ENCODE assay signal across 15 cellular contexts in genomic region chr6:148328876-148329567, GRCh38. TPM values are rescaled to one million over a fixed set of nuclear protein-coding genes. Genes with fewer than 3 reads are reported as not detected.
DNase-seq lines count a peak whose midpoint lies in the region; ATAC-seq and TF ChIP-seq lines count a peak whose summit lies in the region.
"Had no signal": no experiment of that assay in that cellular context is flagged by ENCODE, and none has a peak within 500 bp of the region (broad histone marks: within the 10 kb centered on the region; RNA-seq: fewer than 3 reads in every experiment).

No MANE protein-coding gene starts in this region.

- no peaks in the 10 kb centered on the region for H3K9me2 ChIP-seq in OCI-LY7 (ENCODE audit: insufficient read depth, low read length)

- H3K4me2 ChIP-seq in osteoblast (ENCODE audit: insufficient read depth, low read length) (no peak overlapping the region), OCI-LY7 (ENCODE audit: low read length) (no peak overlapping the region)
- H3K4me2 ChIP-seq: A549 had no signal

- TF ChIP-seq CTCF in gastroesophageal sphincter (IDR thresholded peaks at IDR 0.05): no peak
- no peak for TF ChIP-seq CTCF in osteoblast (IDR thresholded peaks at IDR 0.05; ENCODE audit: extremely low read depth, low read depth, low read length)
- TF ChIP-seq CTCF in OCI-LY7 (conservative IDR thresholded peaks at IDR 0.05; ENCODE audit: low read length): no peak

- peaks cover 28% of the 10 kb centered on the region for H3K4me1 ChIP-seq in ACC112 (ENCODE audit: control insufficient read depth, insufficient read depth, low read length, unreplicated experiment)
- H3K4me1 ChIP-seq in adipocyte (ENCODE audit: control insufficient read depth, insufficient read depth, low read length): peaks cover 52% of the 10 kb centered on the region
- peaks cover 0 to 21% (median 19%) of the 10 kb centered on the region in 3 donors for H3K4me1 ChIP-seq in gastroesophageal sphincter
- peaks cover 29% of the 10 kb centered on the region for H3K4me1 ChIP-seq in osteoblast (ENCODE audit: insufficient read depth, low read length)
- no peaks in the 10 kb centered on the region for H3K4me1 ChIP-seq in OCI-LY7 (ENCODE audit: insufficient read depth, low read length, poor library complexity, severe bottlenecking)
- H3K4me1 ChIP-seq: A549 had no signal

- no peak for TF ChIP-seq POLR2A in gastroesophageal sphincter (IDR thresholded peaks at IDR 0.05)

- H3K9me3 ChIP-seq in adipocyte (ENCODE audit: control insufficient read depth, low read length): no peaks in the 10 kb centered on the region
- H3K9me3 ChIP-seq in gastroesophageal sphincter: no peaks in the 10 kb centered on the region
- no peaks in the 10 kb centered on the region for H3K9me3 ChIP-seq in osteoblast (ENCODE audit: low read depth, low read length)
- H3K9me3 ChIP-seq in OCI-LY7 (ENCODE audit: low read length): no peaks in the 10 kb centered on the region
- H3K9me3 ChIP-seq: A549, MG63 had no signal

- ATAC-seq in gastroesophageal sphincter: no peak
- ATAC-seq: A549; naive thymus-derived CD8-positive, alpha-beta T cell; stimulated activated effector memory CD8-positive, alpha-beta T cell treated with anti-CD3 and anti-CD28 coated beads, Interleukin-12 subunit alpha, Interleukin-12 subunit beta, amount 100 ng/mL, for 72 hours had no signal

- intact Hi-C loops in OCI-LY7 (cut with micrococcal nuclease; ENCODE audit: unreplicated experiment): no loop called here

- DNase-seq in adipocyte (ENCODE audit: low read depth) (no peak), osteoblast (ENCODE audit: insufficient read length, low spot score, missing footprints) (no peak), NCI-H1436 (lab: John Stamatoyannopoulos, UW) (no peak), NCI-H1436 treated with DMSO at 0.1 percent for 48 hours (lab: John Stamatoyannopoulos, UW) (no peak), OCI-LY7 (ENCODE audit: low spot score) (no peak)
- no peak for DNase-seq in activated naive CD4-positive, alpha-beta T cell (lab: John Stamatoyannopoulos, UW)
- DNase-seq: activated CD4-positive, alpha-beta T cell treated with anti-CD3 and anti-CD28 coated beads, Interleukin-2, amount 50 U/mL, for 4 hours; aorta; naive thymus-derived CD8-positive, alpha-beta T cell; SHP77 had no signal

- no TSS peak for BruUV-seq in OCI-LY7 (replicated peaks; lab: Mats Ljungman, UMichigan)

- POLR2A ChIA-PET in OCI-LY7 (lab: Charles Lee): interaction anchor here (0.8 kb wide), 1 partner anchor 8 kb away, joined by 3 read pairs; no protein-coding TSS in a partner anchor

- H4K20me1 ChIP-seq in osteoblast (ENCODE audit: insufficient read depth, low read length) (no peaks in the 10 kb centered on the region), OCI-LY7 (ENCODE audit: insufficient read depth, low read length) (no peaks in the 10 kb centered on the region)

- H3K27me3 ChIP-seq in ACC112 (ENCODE audit: insufficient read depth, low read length) (no peaks in the 10 kb centered on the region), adipocyte (replicated peaks; ENCODE audit: control insufficient read depth, insufficient read depth, low read length) (no peaks in the 10 kb centered on the region), gastroesophageal sphincter (no peaks in the 10 kb centered on the region), osteoblast (ENCODE audit: insufficient read depth, low read length) (no peaks in the 10 kb centered on the region)
- H3K27me3 ChIP-seq: MG63 had no signal

- H3K79me2 ChIP-seq in ACC112 (ENCODE audit: control insufficient read depth, insufficient read depth, low read length, unreplicated experiment) (peaks cover 5% of the 10 kb centered on the region), osteoblast (ENCODE audit: insufficient read depth, low read length) (no peaks in the 10 kb centered on the region), OCI-LY7 (ENCODE audit: insufficient read depth, low read depth, low read length) (no peaks in the 10 kb centered on the region)

- CTCF ChIA-PET in OCI-LY7 (lab: Charles Lee; ENCODE audit: unreplicated experiment): no interaction called here

- no peak overlapping the region for H2AFZ ChIP-seq in ACC112 (ENCODE audit: low read length, unreplicated experiment)
- H2AFZ ChIP-seq in osteoblast (ENCODE audit: low read length): peak overlapping the region; percentile 48
- no peak overlapping the region for H2AFZ ChIP-seq in OCI-LY7 (ENCODE audit: low read length)

- H3K36me3 ChIP-seq in ACC112 (ENCODE audit: insufficient read depth, low read length) (no peaks in the 10 kb centered on the region), adipocyte (ENCODE audit: control insufficient read depth, insufficient read depth, low read length, severe bottlenecking) (no peaks in the 10 kb centered on the region), gastroesophageal sphincter (no peaks in the 10 kb centered on the region), osteoblast (ENCODE audit: insufficient read depth, low read length) (no peaks in the 10 kb centered on the region), OCI-LY7 (ENCODE audit: insufficient read depth, low read length) (no peaks in the 10 kb centered on the region)
- H3K36me3 ChIP-seq: MG63 had no signal

- H3K27ac ChIP-seq in ACC112 (ENCODE audit: low read depth, low read length): peak overlapping the region; percentile 84
- peak overlapping the region in 3 of 4 donors; percentile 24 to 53 (median 42) for H3K27ac ChIP-seq in gastroesophageal sphincter
- peak overlapping the region; percentile 78 for H3K27ac ChIP-seq in osteoblast (ENCODE audit: low read depth, low read length)
- H3K27ac ChIP-seq in OCI-LY7 (ENCODE audit: low read depth, low read length, poor library complexity, severe bottlenecking): no peak overlapping the region
- H3K27ac ChIP-seq: A549 had no signal

- H3K4me3 ChIP-seq in ACC112 (ENCODE audit: low read depth, low read length) (peak overlapping the region; percentile 47; the same call in 1 of the 2 replicates), adipocyte (ENCODE audit: low read length) (peak overlapping the region; percentile 41), gastroesophageal sphincter (no peak overlapping the region), osteoblast (ENCODE audit: insufficient read depth, low read length) (no peak overlapping the region), OCI-LY7 (ENCODE audit: low read depth, low read length, poor library complexity, severe bottlenecking) (no peak overlapping the region)
- H3K4me3 ChIP-seq: A549, MG63 had no signal

- peak overlapping the region; percentile 73 for H3K9ac ChIP-seq in adipocyte (ENCODE audit: low read length)

- no peak for TF ChIP-seq EP300 in gastroesophageal sphincter (IDR thresholded peaks at IDR 0.05)

RNA-seq across cellular contexts. Expression of gene SASH1, which starts 13.6 kb away (rescaled TPM):
- total RNA-seq in gastroesophageal sphincter: 10 to 100 TPM; 48.9 to 78.9 (median 64.6) TPM
- total RNA-seq in osteoblast: 61.0 and 71.7 TPM in 2 replicates
- not detected in 2 replicates for total RNA-seq in OCI-LY7 (2014; rRNA removed; shearing (Covaris generic))
- total RNA-seq in OCI-LY7 (2022): not detected in 2 replicates
- total RNA-seq: naive thymus-derived CD8-positive, alpha-beta T cell had no signal

Comparison
In these comparisons a context has a peak if more than half of its experiments do, and no peak if none do; other contexts are left out.
1. H3K4me3 ChIP-seq: peak in ACC112 (single experiment) and adipocyte (single experiment); none in gastroesophageal sphincter (0 of 2), osteoblast (single experiment) and OCI-LY7 (single experiment).
2. RNA of gene SASH1, which starts 13.6 kb away (total RNA-seq): 48.9 to 78.9 TPM in gastroesophageal sphincter and 61.0 to 71.7 TPM in osteoblast; not detected in OCI-LY7; every median in the first group is over 10 times any median in the second.